9 cellular contexts compared by ENCODE assay signal in the genomic region with DNA sequence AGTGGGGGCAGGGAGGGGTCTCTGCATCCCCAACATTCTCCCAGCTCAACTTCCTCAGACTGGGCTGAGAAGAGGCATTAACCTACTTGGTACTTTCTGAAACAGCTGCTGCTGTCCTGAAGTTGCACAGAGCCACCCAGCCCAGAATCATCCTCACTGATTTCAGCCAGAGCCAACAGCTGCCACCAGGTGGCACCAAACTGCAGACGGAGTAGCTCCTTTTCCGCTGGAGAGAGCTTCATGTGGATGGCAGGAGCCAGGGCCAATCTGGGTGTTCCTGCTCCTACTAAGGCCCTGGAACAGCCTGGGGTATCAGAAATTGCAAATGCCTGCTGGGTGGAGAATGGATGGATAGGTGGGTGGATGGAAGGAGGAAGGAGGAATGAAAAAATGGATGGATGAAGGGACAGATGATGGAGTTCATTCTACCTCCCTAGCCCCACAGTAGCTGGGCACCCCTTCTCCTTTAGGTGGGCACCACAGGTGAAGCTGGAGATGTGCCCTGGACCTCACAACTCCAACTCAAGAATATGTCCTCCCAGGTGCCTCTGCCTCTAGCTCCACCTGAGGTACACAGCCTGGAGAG. TPM values are rescaled to one million over a fixed set of nuclear protein-coding genes. Genes with fewer than 3 reads are reported as not detected.
A peak's percentile ranks its signal among the peaks of the same experiment; 100 is the strongest.
DNase-seq lines count a peak whose midpoint lies in the region; ATAC-seq, FAIRE-seq and TF ChIP-seq lines count a peak whose summit lies in the region.
"Had no signal": no experiment of that assay in that cellular context is flagged by ENCODE, and none has a peak within 500 bp of the region (broad histone marks: within the 10 kb centered on the region; RNA-seq: fewer than 3 reads in every experiment).

No MANE protein-coding gene starts in this region.

- peak; percentile 76 for FAIRE-seq in HepG2 (lab: Jason Lieb, UNC)

- peaks cover 3 to 22% of the 10 kb centered on the region in 2 experiments; a peak in 4 of 5 replicates for H3K27me3 ChIP-seq in HepG2 (ENCODE audit: control insufficient read depth in 1 of 2, insufficient read depth in 2 of 2, low read length in 2 of 2)

- no peaks in the 10 kb centered on the region for H3K36me3 ChIP-seq in HepG2 (replicated peaks in 1 of 2; ENCODE audit: control insufficient read depth in 1 of 2, insufficient read depth in 2 of 2, low read length in 2 of 2)

- H3K4me3 ChIP-seq in HepG2 (replicated peaks in 1 of 3; ENCODE audit: insufficient read depth in 1 of 3, low read depth in 2 of 3, low read length in 3 of 3): no peak overlapping the region

- in situ Hi-C loops in HepG2 (cut with HindIII; ENCODE audit: extremely low pct_ligation_motif_present, low pct_unique_long_range_greater_than_20kb): no loop called here

- 6% methylated on average over 2 of the region's 2 CpGs for WGBS in HepG2 (ENCODE audit: low lambda C conversion rate)

- CTCF ChIA-PET in HepG2 (lab: Yijun Ruan, JAX; ENCODE audit: low intra/inter-chr PET ratio, low total read pairs): interaction anchor here (1.9 to 2.1 kb wide), 3 partner anchors 103 to 111 kb away, joined by 7 to 16 read pairs (median 14); no protein-coding TSS in a partner anchor

- peak; percentile 63; the same call in 1 of the 2 replicates for TF ChIP-seq RAD21 in HepG2 (CRISPR knock-in tag; IDR thresholded peaks at IDR 0.05)

- H4K20me1 ChIP-seq in HepG2 (ENCODE audit: insufficient read depth, low read length): 0 out of 2 replicates have a peak, but pooled peaks cover 3% of the 10 kb centered on the region

- POLR2A ChIA-PET in HepG2 (lab: Yijun Ruan, JAX): no interaction called here

- no peaks in the 10 kb centered on the region for H3K9me3 ChIP-seq in HepG2 (ENCODE audit: low read length)

- H3K9ac ChIP-seq in HepG2 (ENCODE audit: insufficient read depth, low read depth, low read length): no peak overlapping the region

- H3K4me2 ChIP-seq in HepG2 (ENCODE audit: low read depth, low read length): no peak overlapping the region

- H3K4me1 ChIP-seq in HepG2 (ENCODE audit: insufficient read depth, low read length): no peaks in the 10 kb centered on the region

- DNase-seq in COR-L47 (lab: John Stamatoyannopoulos, UW): peak; percentile 45
- DNase-seq in H4 (ENCODE audit: low spot score): peak; percentile 50
- peak; percentile 19 for DNase-seq in NCI-H2171 (lab: John Stamatoyannopoulos, UW)
- DNase-seq in activated CD4-positive, alpha-beta T cell treated with anti-CD3 and anti-CD28 coated beads for 1 hour: peak; percentile 39
- peak; percentile 77 for DNase-seq in cerebellar cortex (ENCODE audit: low spot score)
- DNase-seq in HepG2 (ENCODE audit: low spot score): peak; percentile 52
- DNase-seq in stimulated activated CD4-positive, alpha-beta T cell treated with anti-CD3 and anti-CD28 coated beads, Interleukin-4, amount 100 ng/mL, for 48 hours (ENCODE audit: low read depth in 2 of 2): peak; percentile 59 to 63
- DNase-seq in mesenteric fat pad (ENCODE audit: low spot score): no peak

- no TSS peak for BruUV-seq in HepG2 (replicated peaks; lab: Mats Ljungman, UMichigan)

- H3K27ac ChIP-seq in HepG2 (ENCODE audit: extremely low read length, insufficient read depth, low read length): no peak overlapping the region

- ATAC-seq in HepG2: peak; percentile 94

- TF ChIP-seq CTCF in HepG2 (CRISPR knock-in tag; IDR thresholded peaks at IDR 0.05): peak; percentile 92

- H3K79me2 ChIP-seq in HepG2 (ENCODE audit: insufficient read depth, low read length): no peaks in the 10 kb centered on the region

- intact Hi-C loops in HepG2 (cut with micrococcal nuclease; ENCODE audit: unreplicated experiment): loop anchor here (1.0 kb wide), 1 partner anchor 105 kb away; no protein-coding TSS in a partner anchor

- TF ChIP-seq EP300 in HepG2 (IDR thresholded peaks at IDR 0.05; ENCODE audit: low read depth in 2 of 2, low read length in 2 of 2) (no peak), HepG2 (CRISPR knock-in tag; IDR thresholded peaks at IDR 0.05; ENCODE audit: borderline replicate concordance) (no peak)

- no peak for TF ChIP-seq POLR2A in HepG2 (IDR thresholded peaks at IDR 0.05; ENCODE audit: insufficient read depth in 1 of 2, low read depth in 2 of 2, low read length in 2 of 2)

- no peak overlapping the region for H2AFZ ChIP-seq in HepG2 (ENCODE audit: low read length)

TF ChIP-seq in HepG2, 621 proteins besides CTCF, POLR2A, EP300 and RAD21:
- TF ChIP-seq KDM2A (CRISPR knock-in tag; IDR thresholded peaks at IDR 0.05; ENCODE audit: borderline replicate concordance, low read depth) (peak; percentile 47; the same call in 1 of the 2 replicates), NFE2 (CRISPR knock-in tag; IDR thresholded peaks at IDR 0.05) (no peak), TOE1 (CRISPR knock-in tag; IDR thresholded peaks at IDR 0.05) (no peak), PITX1 (CRISPR knock-in tag; IDR thresholded peaks at IDR 0.05) (0 out of 2 replicates have a peak, but pooled peaks have one; percentile 30), ZNF772 (CRISPR knock-in tag; IDR thresholded peaks at IDR 0.05) (0 out of 2 replicates have a peak, but pooled peaks have one; percentile 39), XRCC5 (optimal IDR thresholded peaks at IDR 0.05; ENCODE audit: low read length) (peak; percentile 45), MEF2D (CRISPR knock-in tag; IDR thresholded peaks at IDR 0.05) (0 out of 2 replicates have a peak, but pooled peaks have one; percentile 24), STAG1 (CRISPR knock-in tag; IDR thresholded peaks at IDR 0.05) (peak; percentile 77), SMC3 (IDR thresholded peaks at IDR 0.05; ENCODE audit: low read length) (peak; percentile 92)

RNA-seq across cellular contexts. Expression of a gene that starts 11.8 kb away (rescaled TPM):
- total RNA-seq in H4 (2014; rRNA removed; shearing (Covaris generic)): not detected in 2 replicates
- not detected in 2 replicates for total RNA-seq in HepG2 (2016; rRNA removed; fragmentation: Illumina TruSeq; extraction: Trizol)
- total RNA-seq in HepG2 (2016; cell fraction: cytosol; rRNA removed; fragmentation: Illumina TruSeq; extraction: Trizol; ENCODE audit: low read depth): not detected in 2 replicates
- not detected in 2 replicates for total RNA-seq in HepG2 (2016; cell fraction: insoluble cytoplasmic fraction; rRNA removed; fragmentation: Illumina TruSeq; extraction: Trizol)
- not detected in 2 replicates for total RNA-seq in HepG2 (2016; cell fraction: membrane; rRNA removed; fragmentation: Illumina TruSeq; extraction: Trizol)
- total RNA-seq in HepG2 (2016; cell fraction: nucleus; rRNA removed; fragmentation: Illumina TruSeq; extraction: Trizol): not detected in 2 replicates
- not detected in 2 replicates for polyA plus RNA-seq in HepG2 (2011; rRNA removed)
- polyA plus RNA-seq in HepG2 (2011; cell fraction: cytosol; rRNA removed): not detected in 2 replicates
- polyA plus RNA-seq in HepG2 (2011; cell fraction: nucleus; rRNA removed): not detected in 2 replicates
- polyA plus RNA-seq in HepG2 (2012): not detected in 2 replicates
- not detected in 2 replicates for polyA plus RNA-seq in HepG2 (2016; cell fraction: cytosol; fragmentation: Illumina TruSeq; extraction: Trizol; ENCODE audit: low read depth)
- not detected in 2 replicates for polyA plus RNA-seq in HepG2 (2016; cell fraction: insoluble cytoplasmic fraction; fragmentation: Illumina TruSeq; extraction: Trizol; ENCODE audit: low read depth)
- not detected in 2 replicates for polyA plus RNA-seq in HepG2 (2016; cell fraction: membrane; fragmentation: Illumina TruSeq; extraction: Trizol; ENCODE audit: low read depth)
- polyA plus RNA-seq in HepG2 (2016; cell fraction: nucleus; fragmentation: Illumina TruSeq; extraction: Trizol; ENCODE audit: insufficient read depth, low read depth): not detected in 2 replicates
- not detected in 2 replicates for polyA minus RNA-seq in HepG2 (2011; rRNA and poly(A)+ RNA removed; ENCODE audit: low replicate concordance)
- polyA minus RNA-seq in HepG2 (2011; cell fraction: cytosol; rRNA and poly(A)+ RNA removed): not detected in 2 replicates
- not detected in 2 replicates for polyA minus RNA-seq in HepG2 (2011; cell fraction: nucleus; rRNA and poly(A)+ RNA removed)
- not detected for total RNA-seq in mesenteric fat pad
- total RNA-seq: T-helper 2 cell treated with Interferon-gamma antibody and Interleukin-4, amounts not matched to agents 100 ng/mL and 5 ng/mL, for 36 hours had no signal
